ENCODE assay signal across 1 cellular context in the genomic region with DNA sequence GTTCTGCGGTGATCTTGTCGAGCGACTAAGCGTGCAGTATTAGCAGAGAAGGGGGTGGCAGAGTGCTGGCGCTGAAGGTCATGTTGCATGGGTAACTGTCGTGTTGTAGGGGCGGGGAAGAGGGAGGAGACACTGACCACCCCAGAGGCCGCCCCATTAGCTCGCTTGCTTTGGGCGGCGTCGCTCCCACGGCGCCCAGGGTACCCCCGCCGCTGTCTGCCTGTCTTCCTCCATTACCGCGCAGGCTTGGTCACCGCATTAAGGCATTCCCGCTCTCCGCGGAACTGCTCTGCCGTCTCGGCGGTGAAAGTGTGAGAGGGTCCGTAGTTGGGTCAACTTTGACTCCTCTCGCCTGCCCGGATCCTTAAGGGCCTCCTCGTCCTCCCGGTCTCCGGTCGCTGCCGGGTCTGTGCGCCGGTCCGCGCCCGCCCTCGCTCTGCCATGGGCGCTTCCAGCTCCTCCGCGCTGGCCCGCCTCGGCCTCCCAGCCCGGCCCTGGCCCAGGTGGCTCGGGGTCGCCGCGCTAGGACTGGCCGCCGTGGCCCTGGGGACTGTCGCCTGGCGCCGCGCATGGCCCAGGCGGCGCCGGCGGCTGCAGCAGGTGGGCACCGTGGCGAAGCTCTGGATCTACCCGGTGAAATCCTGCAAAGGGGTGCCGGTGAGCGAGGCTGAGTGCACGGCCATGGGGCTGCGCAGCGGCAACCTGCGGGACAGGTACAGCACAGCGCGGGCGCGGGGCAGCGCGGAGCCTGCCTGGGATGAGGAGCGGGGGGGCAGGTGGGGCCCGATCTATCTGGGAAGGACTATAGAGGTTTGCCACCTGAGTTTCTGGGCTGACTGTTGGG.
TF ChIP-seq lines count a peak whose summit lies in the region.

Gene MTARC2, plus strand, starts transcription at position 232 of the 844 bp plus-strand sequence. Its CDS starts 210 bp downstream, at position 442.

TF ChIP-seq in HEK293, 187 proteins besides CTCF, POLR2A, EP300 and RAD21 (continued from another document and continues in another):
- peak; percentile 94 for TF ChIP-seq HIC1 (tag by site-specific recombination; IDR thresholded peaks at IDR 0.05)
- TF ChIP-seq, protein P1, sequence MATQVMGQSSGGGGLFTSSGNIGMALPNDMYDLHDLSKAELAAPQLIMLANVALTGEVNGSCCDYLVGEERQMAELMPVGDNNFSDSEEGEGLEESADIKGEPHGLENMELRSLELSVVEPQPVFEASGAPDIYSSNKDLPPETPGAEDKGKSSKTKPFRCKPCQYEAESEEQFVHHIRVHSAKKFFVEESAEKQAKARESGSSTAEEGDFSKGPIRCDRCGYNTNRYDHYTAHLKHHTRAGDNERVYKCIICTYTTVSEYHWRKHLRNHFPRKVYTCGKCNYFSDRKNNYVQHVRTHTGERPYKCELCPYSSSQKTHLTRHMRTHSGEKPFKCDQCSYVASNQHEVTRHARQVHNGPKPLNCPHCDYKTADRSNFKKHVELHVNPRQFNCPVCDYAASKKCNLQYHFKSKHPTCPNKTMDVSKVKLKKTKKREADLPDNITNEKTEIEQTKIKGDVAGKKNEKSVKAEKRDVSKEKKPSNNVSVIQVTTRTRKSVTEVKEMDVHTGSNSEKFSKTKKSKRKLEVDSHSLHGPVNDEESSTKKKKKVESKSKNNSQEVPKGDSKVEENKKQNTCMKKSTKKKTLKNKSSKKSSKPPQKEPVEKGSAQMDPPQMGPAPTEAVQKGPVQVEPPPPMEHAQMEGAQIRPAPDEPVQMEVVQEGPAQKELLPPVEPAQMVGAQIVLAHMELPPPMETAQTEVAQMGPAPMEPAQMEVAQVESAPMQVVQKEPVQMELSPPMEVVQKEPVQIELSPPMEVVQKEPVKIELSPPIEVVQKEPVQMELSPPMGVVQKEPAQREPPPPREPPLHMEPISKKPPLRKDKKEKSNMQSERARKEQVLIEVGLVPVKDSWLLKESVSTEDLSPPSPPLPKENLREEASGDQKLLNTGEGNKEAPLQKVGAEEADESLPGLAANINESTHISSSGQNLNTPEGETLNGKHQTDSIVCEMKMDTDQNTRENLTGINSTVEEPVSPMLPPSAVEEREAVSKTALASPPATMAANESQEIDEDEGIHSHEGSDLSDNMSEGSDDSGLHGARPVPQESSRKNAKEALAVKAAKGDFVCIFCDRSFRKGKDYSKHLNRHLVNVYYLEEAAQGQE (tag by site-specific recombination; IDR thresholded peaks at IDR 0.05) = peak; percentile 23; the same call in 1 of the 2 replicates
- TF ChIP-seq ZBTB20 (tag by site-specific recombination; IDR thresholded peaks at IDR 0.05) = peak; percentile 81
- no peak for TF ChIP-seq ZNF266 (tag by site-specific recombination; IDR thresholded peaks at IDR 0.05; ENCODE audit: low read depth)
- peak; percentile 63 for TF ChIP-seq KLF17 (tag by site-specific recombination; IDR thresholded peaks at IDR 0.05)
- TF ChIP-seq, protein P2, sequence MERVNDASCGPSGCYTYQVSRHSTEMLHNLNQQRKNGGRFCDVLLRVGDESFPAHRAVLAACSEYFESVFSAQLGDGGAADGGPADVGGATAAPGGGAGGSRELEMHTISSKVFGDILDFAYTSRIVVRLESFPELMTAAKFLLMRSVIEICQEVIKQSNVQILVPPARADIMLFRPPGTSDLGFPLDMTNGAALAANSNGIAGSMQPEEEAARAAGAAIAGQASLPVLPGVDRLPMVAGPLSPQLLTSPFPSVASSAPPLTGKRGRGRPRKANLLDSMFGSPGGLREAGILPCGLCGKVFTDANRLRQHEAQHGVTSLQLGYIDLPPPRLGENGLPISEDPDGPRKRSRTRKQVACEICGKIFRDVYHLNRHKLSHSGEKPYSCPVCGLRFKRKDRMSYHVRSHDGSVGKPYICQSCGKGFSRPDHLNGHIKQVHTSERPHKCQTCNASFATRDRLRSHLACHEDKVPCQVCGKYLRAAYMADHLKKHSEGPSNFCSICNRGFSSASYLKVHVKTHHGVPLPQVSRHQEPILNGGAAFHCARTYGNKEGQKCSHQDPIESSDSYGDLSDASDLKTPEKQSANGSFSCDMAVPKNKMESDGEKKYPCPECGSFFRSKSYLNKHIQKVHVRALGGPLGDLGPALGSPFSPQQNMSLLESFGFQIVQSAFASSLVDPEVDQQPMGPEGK (tag by site-specific recombination; IDR thresholded peaks at IDR 0.05) = peak; percentile 83
- no peak for TF ChIP-seq ZNF26 (tag by site-specific recombination; IDR thresholded peaks at IDR 0.05)
- 0 out of 2 replicates have a peak, but pooled peaks have one; percentile 59 for TF ChIP-seq ZSCAN16 (tag by site-specific recombination; IDR thresholded peaks at IDR 0.05)
- TF ChIP-seq ZNF311 (tag by site-specific recombination; IDR thresholded peaks at IDR 0.05; ENCODE audit: borderline replicate concordance) = no peak
- TF ChIP-seq ZNF423 (tag by site-specific recombination; IDR thresholded peaks at IDR 0.05) = peak; percentile 58; the same call in 1 of the 2 replicates
- TF ChIP-seq ZNF132 (tag by site-specific recombination; IDR thresholded peaks at IDR 0.05; ENCODE audit: borderline replicate concordance) = no peak
- TF ChIP-seq, protein P3, sequence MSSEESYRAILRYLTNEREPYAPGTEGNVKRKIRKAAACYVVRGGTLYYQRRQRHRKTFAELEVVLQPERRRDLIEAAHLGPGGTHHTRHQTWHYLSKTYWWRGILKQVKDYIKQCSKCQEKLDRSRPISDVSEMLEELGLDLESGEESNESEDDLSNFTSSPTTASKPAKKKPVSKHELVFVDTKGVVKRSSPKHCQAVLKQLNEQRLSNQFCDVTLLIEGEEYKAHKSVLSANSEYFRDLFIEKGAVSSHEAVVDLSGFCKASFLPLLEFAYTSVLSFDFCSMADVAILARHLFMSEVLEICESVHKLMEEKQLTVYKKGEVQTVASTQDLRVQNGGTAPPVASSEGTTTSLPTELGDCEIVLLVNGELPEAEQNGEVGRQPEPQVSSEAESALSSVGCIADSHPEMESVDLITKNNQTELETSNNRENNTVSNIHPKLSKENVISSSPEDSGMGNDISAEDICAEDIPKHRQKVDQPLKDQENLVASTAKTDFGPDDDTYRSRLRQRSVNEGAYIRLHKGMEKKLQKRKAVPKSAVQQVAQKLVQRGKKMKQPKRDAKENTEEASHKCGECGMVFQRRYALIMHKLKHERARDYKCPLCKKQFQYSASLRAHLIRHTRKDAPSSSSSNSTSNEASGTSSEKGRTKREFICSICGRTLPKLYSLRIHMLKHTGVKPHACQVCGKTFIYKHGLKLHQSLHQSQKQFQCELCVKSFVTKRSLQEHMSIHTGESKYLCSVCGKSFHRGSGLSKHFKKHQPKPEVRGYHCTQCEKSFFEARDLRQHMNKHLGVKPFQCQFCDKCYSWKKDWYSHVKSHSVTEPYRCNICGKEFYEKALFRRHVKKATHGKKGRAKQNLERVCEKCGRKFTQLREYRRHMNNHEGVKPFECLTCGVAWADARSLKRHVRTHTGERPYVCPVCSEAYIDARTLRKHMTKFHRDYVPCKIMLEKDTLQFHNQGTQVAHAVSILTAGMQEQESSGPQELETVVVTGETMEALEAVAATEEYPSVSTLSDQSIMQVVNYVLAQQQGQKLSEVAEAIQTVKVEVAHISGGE (tag by site-specific recombination; conservative IDR thresholded peaks at IDR 0.05; ENCODE audit: low read depth) = 0 out of 2 replicates have a peak, but pooled peaks have one; percentile 38
- TF ChIP-seq YY1 (tag by site-specific recombination; IDR thresholded peaks at IDR 0.05) = peak; percentile 67; the same call in 1 of the 2 replicates
- TF ChIP-seq ZNF223 (tag by site-specific recombination; IDR thresholded peaks at IDR 0.05) = no peak
- TF ChIP-seq ZNF16 (tag by site-specific recombination; IDR thresholded peaks at IDR 0.05; ENCODE audit: low read depth) = no peak
- no peak for TF ChIP-seq ZNF830 (tag by site-specific recombination; IDR thresholded peaks at IDR 0.05; ENCODE audit: low read depth)
- TF ChIP-seq ZNF324 (tag by site-specific recombination; IDR thresholded peaks at IDR 0.05) = no peak; the same call in 1 of the 2 replicates
- TF ChIP-seq ZNF580 (tag by site-specific recombination; IDR thresholded peaks at IDR 0.05) = no peak
- TF ChIP-seq BCL11A (tag by site-specific recombination; IDR thresholded peaks at IDR 0.05; ENCODE audit: low read depth) = peak; percentile 49; the same call in 1 of the 2 replicates
- TF ChIP-seq ZNF148 (tag by site-specific recombination; IDR thresholded peaks at IDR 0.05; ENCODE audit: borderline replicate concordance) = no peak
- no peak for TF ChIP-seq ZNF302 (tag by site-specific recombination; IDR thresholded peaks at IDR 0.05; ENCODE audit: low read depth)
- peak; percentile 80 for TF ChIP-seq ZNF398 (tag by site-specific recombination; IDR thresholded peaks at IDR 0.05)
- TF ChIP-seq ZNF501 (tag by site-specific recombination; IDR thresholded peaks at IDR 0.05) = peak; percentile 74; the same call in 1 of the 2 replicates
- no peak for TF ChIP-seq ZNF473 (tag by site-specific recombination; IDR thresholded peaks at IDR 0.05)
- TF ChIP-seq ZNF600 (tag by site-specific recombination; IDR thresholded peaks at IDR 0.05) = peak; percentile 96
- TF ChIP-seq BCL11B (tag by site-specific recombination; IDR thresholded peaks at IDR 0.05; ENCODE audit: low read depth) = peak; percentile 52; the same call in 1 of the 2 replicates
- peak; percentile 57; the same call in 1 of the 2 replicates for TF ChIP-seq ZNF660 (tag by site-specific recombination; IDR thresholded peaks at IDR 0.05)
- no peak for TF ChIP-seq ZNF704 (tag by site-specific recombination; IDR thresholded peaks at IDR 0.05)
